10 cellular contexts compared by ENCODE assay signal in the genomic region with DNA sequence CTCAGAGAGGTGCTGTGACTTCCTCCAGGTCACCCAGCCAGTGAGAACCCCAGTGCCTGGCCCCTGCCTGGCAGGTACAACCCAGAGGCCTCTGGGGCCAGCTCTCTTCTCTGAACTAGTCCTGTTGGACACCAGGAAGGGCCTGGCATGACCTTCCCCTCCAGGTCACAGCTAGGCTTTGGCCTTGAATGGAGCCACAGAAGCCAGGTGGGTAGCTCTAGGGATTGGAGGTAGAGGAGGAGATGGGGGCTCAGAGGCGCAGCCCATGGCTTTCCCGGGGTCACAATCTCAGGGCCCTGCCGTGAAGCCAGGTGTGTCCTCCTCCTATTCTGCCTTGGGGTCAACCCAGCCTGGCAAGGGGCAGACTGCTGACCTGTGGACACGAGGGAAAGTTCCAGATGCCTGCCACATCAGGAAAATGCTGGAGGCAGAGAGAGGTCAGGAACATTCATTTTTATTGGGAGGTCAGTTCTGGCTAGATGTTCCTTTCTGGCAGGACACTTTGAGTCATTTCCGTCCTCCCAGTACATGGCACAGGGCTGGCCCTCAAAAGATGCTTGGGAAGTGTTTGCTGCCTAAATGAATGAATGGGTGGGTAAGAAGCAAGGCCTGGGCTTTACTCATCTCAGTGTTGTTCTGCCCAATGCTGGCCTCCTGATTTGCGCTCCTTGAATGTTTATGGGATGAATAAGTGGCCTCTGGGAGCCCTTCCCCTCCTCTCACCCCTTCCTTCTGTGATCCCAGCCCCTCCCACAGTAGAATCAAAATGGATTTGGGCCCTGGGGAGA. TPM values are rescaled to one million over a fixed set of nuclear protein-coding genes. Genes with fewer than 3 reads are reported as not detected.
DNase-seq lines count a peak whose midpoint lies in the region; ATAC-seq and TF ChIP-seq lines count a peak whose summit lies in the region.
"Had no signal": no experiment of that assay in that cellular context is flagged by ENCODE, and none has a peak within 500 bp of the region (broad histone marks: within the 10 kb centered on the region; RNA-seq: fewer than 3 reads in every experiment).

No MANE protein-coding gene starts in this region.

- ATAC-seq in RWPE2 (ENCODE audit: low read depth) = no peak
- no peak for ATAC-seq in left cardiac atrium
- ATAC-seq in HG03159 (IDR thresholded peaks at IDR 0.05; ENCODE audit: unreplicated experiment) = no peak

- no peaks in the 10 kb centered on the region for H3K36me3 ChIP-seq in RWPE2 (ENCODE audit: low read depth)
- H3K36me3 ChIP-seq in sigmoid colon = no peaks in the 10 kb centered on the region

- H3K27ac ChIP-seq in RWPE2 (ENCODE audit: poor library complexity, severe bottlenecking) = no peak overlapping the region
- H3K27ac ChIP-seq in sigmoid colon = no peak overlapping the region

- 90 to 92% methylated on average over 6 of the region's 6 CpGs for WGBS in sigmoid colon, 2 donors

- H3K4me1 ChIP-seq in RWPE2 (ENCODE audit: insufficient read depth, poor library complexity, severe bottlenecking) (no peaks in the 10 kb centered on the region), sigmoid colon (no peaks in the 10 kb centered on the region)

- DNase-seq in activated CD8-positive, alpha-beta memory T cell treated with anti-CD3 and anti-CD28 coated beads for 24 hours = peak; percentile 48
- no peak for DNase-seq in activated CD8-positive, alpha-beta memory T cell treated with anti-CD3 and anti-CD28 coated beads, Interleukin-2, amount 50 U/mL, for 48 hours
- DNase-seq in RWPE2 (ENCODE audit: low spot score) (peak; percentile 41), left cardiac atrium (peak; percentile 7), sigmoid colon (peak; percentile 48), amygdala (lab: John Stamatoyannopoulos, UW) (no peak), SW480 (ENCODE audit: low spot score) (no peak)
- DNase-seq: NCI-H2171 treated with DMSO at 0.1 percent for 48 hours, trophoblast cell had no signal

- intact Hi-C loops in left cardiac atrium (cut with DNase I) = no loop called here
- intact Hi-C loops in sigmoid colon (cut with DNase I) = no loop called here

- no peak for TF ChIP-seq CTCF in RWPE2 (IDR thresholded peaks at IDR 0.05; ENCODE audit: poor library complexity, severe bottlenecking)
- TF ChIP-seq CTCF in sigmoid colon (IDR thresholded peaks at IDR 0.05) = no peak

- H3K27me3 ChIP-seq in RWPE2 (ENCODE audit: insufficient read depth, poor library complexity, severe bottlenecking) (no peaks in the 10 kb centered on the region), sigmoid colon (peaks cover 0 to 4% (median 0%) of the 10 kb centered on the region in 3 donors)

- no peaks in the 10 kb centered on the region for H3K9me3 ChIP-seq in RWPE2 (ENCODE audit: severe bottlenecking)
- no peaks in the 10 kb centered on the region for H3K9me3 ChIP-seq in sigmoid colon

- no peak for TF ChIP-seq EP300 in sigmoid colon (IDR thresholded peaks at IDR 0.05)

- H3K4me3 ChIP-seq in RWPE2 (ENCODE audit: severe bottlenecking) (no peak overlapping the region), sigmoid colon (no peak overlapping the region)

- TF ChIP-seq POLR2A in sigmoid colon (IDR thresholded peaks at IDR 0.05) = no peak

RNA-seq across cellular contexts. Expression of gene FAM222A, which starts 25.4 kb away (rescaled TPM):
- total RNA-seq in left cardiac atrium (10 to 100 TPM; 14.5 to 21.8 TPM), sigmoid colon (1 to 10 TPM; 1.1 to 3.3 (median 1.7) TPM)
- 1 to 10 TPM; 1.2 to 2.2 (median 2.1) TPM for polyA plus RNA-seq in sigmoid colon

Comparison
In these comparisons a context has a peak if more than half of its experiments do, and no peak if none do; other contexts are left out.
1. DNase-seq: peak in activated CD8-positive, alpha-beta memory T cell treated with anti-CD3 and anti-CD28 coated beads for 24 hours (single experiment), RWPE2 (single experiment), left cardiac atrium (single experiment) and sigmoid colon (single experiment); none in activated CD8-positive, alpha-beta memory T cell treated with anti-CD3 and anti-CD28 coated beads, Interleukin-2, amount 50 U/mL, for 48 hours (single experiment), amygdala (0 of 56) and SW480 (single experiment).